Comparison of ENCODE assay signal across 24 cellular contexts in genomic region chr7:155278921-155279320, GRCh38. TPM values are rescaled to one million over a fixed set of nuclear protein-coding genes. Genes with fewer than 3 reads are reported as not detected.
A peak's percentile ranks its signal among the peaks of the same experiment; 100 is the strongest.
DNase-seq lines count a peak whose midpoint lies in the region; ATAC-seq, FAIRE-seq and TF ChIP-seq lines count a peak whose summit lies in the region.
"Had no signal": no experiment of that assay in that cellular context is flagged by ENCODE, and none has a peak within 500 bp of the region (broad histone marks: within the 10 kb centered on the region; RNA-seq: fewer than 3 reads in every experiment).

No MANE protein-coding gene starts in this region.

- DNase-seq in T-helper 1 cell (no peak), K562 (ENCODE audit: extremely low read depth in 1 of 4, low spot score in 3 of 4) (no peak), mucosa of descending colon (peak in 1 of 3 donors; percentile 25), SKM-1 treated with dmso at 0.1 percent for 144 hours (lab: John Stamatoyannopoulos, UW; ENCODE audit: unreplicated experiment) (no peak), Calu3 (no peak)
- DNase-seq: AML-193; CD4-positive, alpha-beta T cell; DMS153; DMS79; GDM1; HCEC 1CT; HFFc6; IMR-90 had no signal

- TF ChIP-seq POLR2A in K562 (conservative IDR thresholded peaks at IDR 0.05): no peak

- H3K4me3 Mint-ChIP-seq in T-helper 1 cell treated with Interleukin-12 subunit alpha and Interleukin-12 subunit beta and Interleukin-4 antibody, amounts not matched to agents 30 μg/mL and 1 μg/mL, for 36 hours: no peak overlapping the region
- H3K4me3 Mint-ChIP-seq in Calu3 (ENCODE audit: low read depth, unreplicated experiment): no peak overlapping the region
- H3K4me3 Mint-ChIP-seq: CD4-positive, alpha-beta T cell; GM23338; HFFc6 had no signal

- intact Hi-C loops in K562 (cut with micrococcal nuclease) (no loop called here), mucosa of descending colon (cut with DNase I, micrococcal nuclease) (no loop called here), Calu3 (cut with micrococcal nuclease; ENCODE audit: unreplicated experiment) (no loop called here)

- H3K9me3 ChIP-seq in HEK293 (ENCODE audit: control insufficient read depth, insufficient read depth, low read depth, low read length) (no peaks in the 10 kb centered on the region), K562 (replicated peaks; ENCODE audit: control insufficient read depth, insufficient read depth, low read depth, low read length) (no peaks in the 10 kb centered on the region), mucosa of descending colon (no peaks in the 10 kb centered on the region)
- H3K9me3 ChIP-seq: A549, Caco-2 had no signal

- no peaks in the 10 kb centered on the region for H3K79me2 ChIP-seq in K562 (ENCODE audit: control insufficient read depth, insufficient read depth, low read length)

- no peaks in the 10 kb centered on the region; the same call in 1 of the 2 replicates for H4K20me1 ChIP-seq in K562 (replicated peaks; ENCODE audit: control insufficient read depth, insufficient read depth, low read length)

- no peak for TF ChIP-seq EP300 in K562 (IDR thresholded peaks at IDR 0.05; ENCODE audit: low read length)

- H3K27me3 Mint-ChIP-seq in T-helper 1 cell treated with Interleukin-12 subunit alpha and Interleukin-12 subunit beta and Interleukin-4 antibody, amounts not matched to agents 30 μg/mL and 1 μg/mL, for 36 hours (ENCODE audit: low read depth): peaks cover 17% of the 10 kb centered on the region
- no peaks in the 10 kb centered on the region for H3K27me3 Mint-ChIP-seq in Calu3 (ENCODE audit: unreplicated experiment)

- ATAC-seq in K562: peak; percentile 20; the same call in 2 of the 3 replicates
- ATAC-seq in mucosa of descending colon: peak; percentile 56
- no peak for ATAC-seq in HG03432 (IDR thresholded peaks at IDR 0.05; ENCODE audit: unreplicated experiment)
- ATAC-seq: A549, GM23338 had no signal

- BruUV-seq in K562 (replicated peaks; lab: Mats Ljungman, UMichigan) (no TSS peak), Calu3 (replicated peaks; lab: Mats Ljungman, UMichigan) (no TSS peak)

- H2AFZ ChIP-seq in K562 (ENCODE audit: low read depth, low read length): no peak overlapping the region
- H2AFZ ChIP-seq: GM23338 had no signal

- no peak for TF ChIP-seq RAD21 in K562 (CRISPR knock-in tag; conservative IDR thresholded peaks at IDR 0.05 in 1 of 2, IDR thresholded peaks at IDR 0.05 in 1 of 2)

- no peak overlapping the region for H3K9ac ChIP-seq in K562 (ENCODE audit: insufficient read depth in 1 of 2, low read depth in 2 of 2, low read length in 2 of 2)

- peaks cover 24% of the 10 kb centered on the region for H3K4me1 Mint-ChIP-seq in T-helper 1 cell treated with Interleukin-12 subunit alpha and Interleukin-12 subunit beta and Interleukin-4 antibody, amounts not matched to agents 30 μg/mL and 1 μg/mL, for 36 hours (ENCODE audit: low read depth)
- peaks cover 36% of the 10 kb centered on the region for H3K4me1 Mint-ChIP-seq in Calu3 (ENCODE audit: low read depth, unreplicated experiment)

- H3K4me1 ChIP-seq in HEK293 (ENCODE audit: control insufficient read depth, insufficient read depth, low read length): no peaks in the 10 kb centered on the region
- peaks cover 0 to 11% of the 10 kb centered on the region in 2 experiments; a peak in 4 of 5 replicates for H3K4me1 ChIP-seq in K562 (replicated peaks in 1 of 2; ENCODE audit: control insufficient read depth in 2 of 2, insufficient read depth in 2 of 2, low read length in 2 of 2)
- no peaks in the 10 kb centered on the region for H3K4me1 ChIP-seq in mucosa of descending colon (ENCODE audit: low read depth)
- H3K4me1 ChIP-seq: A549, Caco-2 had no signal

- H3K9me3 Mint-ChIP-seq in T-helper 1 cell treated with Interleukin-12 subunit alpha and Interleukin-12 subunit beta and Interleukin-4 antibody, amounts not matched to agents 30 μg/mL and 1 μg/mL, for 36 hours: no peaks in the 10 kb centered on the region
- no peaks in the 10 kb centered on the region for H3K9me3 Mint-ChIP-seq in Calu3 (ENCODE audit: low read depth, unreplicated experiment)
- H3K9me3 Mint-ChIP-seq: CD4-positive, alpha-beta T cell; GM23338; HFFc6 had no signal

- H3K27me3 ChIP-seq in K562 (ENCODE audit: control insufficient read depth in 2 of 2, insufficient read depth in 2 of 2, low read length in 2 of 2): peaks cover 74 to 81% of the 10 kb centered on the region in 2 experiments

- no peak for FAIRE-seq in K562 (lab: Jason Lieb, UNC)
- FAIRE-seq: A549, GM12892, GM18507, H54 had no signal

- in situ Hi-C loops in K562 (cut with MboI): no loop called here

- TF ChIP-seq CTCF in HEK293 (tag by site-specific recombination; IDR thresholded peaks at IDR 0.05) (no peak), K562 (IDR thresholded peaks at IDR 0.05 in 2 of 3, conservative IDR thresholded peaks at IDR 0.05 in 1 of 3; ENCODE audit: insufficient read depth in 2 of 3, low read depth in 1 of 3, low read length in 3 of 3) (no peak), mucosa of descending colon (IDR thresholded peaks at IDR 0.05) (no peak), Calu3 (IDR thresholded peaks at IDR 0.05; ENCODE audit: unreplicated experiment) (no peak)

- H3K36me3 Mint-ChIP-seq in T-helper 1 cell treated with Interleukin-12 subunit alpha and Interleukin-12 subunit beta and Interleukin-4 antibody, amounts not matched to agents 30 μg/mL and 1 μg/mL, for 36 hours (ENCODE audit: low read depth): no peaks in the 10 kb centered on the region
- no peaks in the 10 kb centered on the region for H3K36me3 Mint-ChIP-seq in Calu3 (ENCODE audit: insufficient read depth, unreplicated experiment)

- 3% methylated on average over 9 of the region's 9 CpGs for WGBS in K562 (ENCODE audit: insufficient coverage, low coverage, missing lambda C conversion rate)

- peak overlapping the region; percentile 18 for H3K27ac Mint-ChIP-seq in T-helper 1 cell treated with Interleukin-12 subunit alpha and Interleukin-12 subunit beta and Interleukin-4 antibody, amounts not matched to agents 30 μg/mL and 1 μg/mL, for 36 hours
- H3K27ac Mint-ChIP-seq in Calu3 (ENCODE audit: unreplicated experiment): no peak overlapping the region
- H3K27ac Mint-ChIP-seq: CD4-positive, alpha-beta T cell; GM23338; HFFc6 had no signal

- CTCF ChIA-PET in HEK293 (lab: Yijun Ruan, JAX): no interaction called here
- CTCF ChIA-PET in K562 (lab: Yijun Ruan, JAX; ENCODE audit: low intra/inter-chr PET ratio): no interaction called here
- CTCF ChIA-PET in Calu3 (lab: Charles Lee): no interaction called here

- no peaks in the 10 kb centered on the region for H3K36me3 ChIP-seq in HEK293 (ENCODE audit: control insufficient read depth in 2 of 2, insufficient read depth in 1 of 2, low read length in 2 of 2)
- no peaks in the 10 kb centered on the region for H3K36me3 ChIP-seq in K562 (ENCODE audit: control insufficient read depth, insufficient read depth, low read length)
- no peaks in the 10 kb centered on the region for H3K36me3 ChIP-seq in mucosa of descending colon (ENCODE audit: low read depth)

- H3K27ac ChIP-seq in HEK293 (ENCODE audit: extremely low read depth, low read depth, low read length): no peak overlapping the region
- H3K27ac ChIP-seq in K562 (ENCODE audit: extremely low read depth, low read depth, low read length): no peak overlapping the region
- H3K27ac ChIP-seq: 22Rv1, A549, C4-2B had no signal

- POLR2A ChIA-PET in HEK293 (lab: Yijun Ruan, JAX) (no interaction called here), K562 (lab: Yijun Ruan, JAX) (interaction anchor here (0.5 to 2.0 kb wide), 4 partner anchors 8 to 512 kb away, joined by 3 to 7 read pairs (median 4); partner anchors contain the start of gene INSIG1)

- H3K4me3 ChIP-seq in HEK293 (ENCODE audit: low read depth, low read length) (no peak overlapping the region), K562 (no peak overlapping the region), mucosa of descending colon (no peak overlapping the region)
- H3K4me3 ChIP-seq: A549, GM23338 had no signal

- no peak overlapping the region for H3K4me2 ChIP-seq in K562 (ENCODE audit: insufficient read depth, low read length)
- H3K4me2 ChIP-seq: A549, GM23338 had no signal

- H3K9me1 ChIP-seq in K562 (ENCODE audit: control insufficient read depth, insufficient read depth, low read length): no peaks in the 10 kb centered on the region

TF ChIP-seq in HEK293, 187 proteins besides CTCF, POLR2A, EP300 and RAD21 (continues in another document):
- TF ChIP-seq ZNF112 (tag by site-specific recombination; IDR thresholded peaks at IDR 0.05): no peak
- TF ChIP-seq KLF1 (tag by site-specific recombination; IDR thresholded peaks at IDR 0.05): peak; percentile 89
- no peak for TF ChIP-seq ZNF747 (tag by site-specific recombination; IDR thresholded peaks at IDR 0.05)
- TF ChIP-seq ZNF211 (tag by site-specific recombination; IDR thresholded peaks at IDR 0.05; ENCODE audit: low read depth): no peak

TF ChIP-seq in K562, 482 proteins besides CTCF, POLR2A, EP300 and RAD21 (continues in another document):
- TF ChIP-seq HCFC1 (IDR thresholded peaks at IDR 0.05; ENCODE audit: low read depth, low read length): no peak
- no peak for TF ChIP-seq ZNF766 (CRISPR knock-in tag; conservative IDR thresholded peaks at IDR 0.05)
- no peak for TF ChIP-seq TAF9B (IDR thresholded peaks at IDR 0.05; ENCODE audit: partially characterized antibody)
- no peak for TF ChIP-seq ZNF347 (CRISPR knock-in tag; IDR thresholded peaks at IDR 0.05; ENCODE audit: low read depth)
- TF ChIP-seq ZNF212 (CRISPR knock-in tag; IDR thresholded peaks at IDR 0.05): no peak

RNA-seq across cellular contexts. Expression of gene INSIG1, which starts 18.8 kb away (rescaled TPM):
- total RNA-seq in K562 (2011; cell fraction: chromatin; rRNA removed; ENCODE audit: low replicate concordance): 622 and 799 TPM in 2 replicates
- total RNA-seq in K562 (2011; cell fraction: nucleolus; rRNA removed): 847 and 892 TPM in 2 replicates
- 1,016 and 1,247 TPM in 2 replicates for total RNA-seq in K562 (2011; cell fraction: nucleoplasm; rRNA removed)
- 294 and 361 TPM in 2 replicates for total RNA-seq in K562 (2014; rRNA removed)
- total RNA-seq in K562 (2014; rRNA removed; fragmentation: Illumina TruSeq; extraction: Trizol): 236 and 238 TPM in 2 replicates
- 173 and 188 TPM in 2 replicates for total RNA-seq in K562 (2015; rRNA removed; fragmentation: Illumina TruSeq; extraction: Trizol)
- 254 and 296 TPM in 2 replicates for total RNA-seq in K562 (2021)
- polyA plus RNA-seq in K562 (2011; rRNA removed): 625 and 787 TPM in 2 replicates
- 709 and 1,098 TPM in 2 replicates for polyA plus RNA-seq in K562 (2011; cell fraction: cytosol; rRNA removed)
- 446 and 453 TPM in 2 replicates for polyA plus RNA-seq in K562 (2011; cell fraction: nucleus; rRNA removed)
- polyA plus RNA-seq in K562 (2012): 116 and 259 TPM in 2 replicates
- polyA plus RNA-seq in K562 (2014; fragmentation: Illumina TruSeq; extraction: Trizol): 188 and 224 TPM in 2 replicates
- polyA plus RNA-seq in K562 (2014; fragmentation: Nextera tagmentation; extraction: Ambion mirVana): 10 to 100 TPM; 57.1 to 69.2 TPM
- polyA plus RNA-seq in K562 (2014; rRNA removed): 250 and 268 TPM in 2 replicates
- polyA minus RNA-seq in K562 (2011; rRNA and poly(A)+ RNA removed): 551 and 619 TPM in 2 replicates
- 392 and 408 TPM in 2 replicates for polyA minus RNA-seq in K562 (2011; cell fraction: cytosol; rRNA and poly(A)+ RNA removed)
- polyA minus RNA-seq in K562 (2011; cell fraction: nucleus; rRNA and poly(A)+ RNA removed): 329 and 473 TPM in 2 replicates
- 10 to 100 TPM; 40.1 to 85.1 (median 83.2) TPM for total RNA-seq in mucosa of descending colon
- 60.0 and 71.3 TPM in 2 replicates for total RNA-seq in Calu3 (2022)
